ENCODE assay signal across 13 cellular contexts in the genomic region with DNA sequence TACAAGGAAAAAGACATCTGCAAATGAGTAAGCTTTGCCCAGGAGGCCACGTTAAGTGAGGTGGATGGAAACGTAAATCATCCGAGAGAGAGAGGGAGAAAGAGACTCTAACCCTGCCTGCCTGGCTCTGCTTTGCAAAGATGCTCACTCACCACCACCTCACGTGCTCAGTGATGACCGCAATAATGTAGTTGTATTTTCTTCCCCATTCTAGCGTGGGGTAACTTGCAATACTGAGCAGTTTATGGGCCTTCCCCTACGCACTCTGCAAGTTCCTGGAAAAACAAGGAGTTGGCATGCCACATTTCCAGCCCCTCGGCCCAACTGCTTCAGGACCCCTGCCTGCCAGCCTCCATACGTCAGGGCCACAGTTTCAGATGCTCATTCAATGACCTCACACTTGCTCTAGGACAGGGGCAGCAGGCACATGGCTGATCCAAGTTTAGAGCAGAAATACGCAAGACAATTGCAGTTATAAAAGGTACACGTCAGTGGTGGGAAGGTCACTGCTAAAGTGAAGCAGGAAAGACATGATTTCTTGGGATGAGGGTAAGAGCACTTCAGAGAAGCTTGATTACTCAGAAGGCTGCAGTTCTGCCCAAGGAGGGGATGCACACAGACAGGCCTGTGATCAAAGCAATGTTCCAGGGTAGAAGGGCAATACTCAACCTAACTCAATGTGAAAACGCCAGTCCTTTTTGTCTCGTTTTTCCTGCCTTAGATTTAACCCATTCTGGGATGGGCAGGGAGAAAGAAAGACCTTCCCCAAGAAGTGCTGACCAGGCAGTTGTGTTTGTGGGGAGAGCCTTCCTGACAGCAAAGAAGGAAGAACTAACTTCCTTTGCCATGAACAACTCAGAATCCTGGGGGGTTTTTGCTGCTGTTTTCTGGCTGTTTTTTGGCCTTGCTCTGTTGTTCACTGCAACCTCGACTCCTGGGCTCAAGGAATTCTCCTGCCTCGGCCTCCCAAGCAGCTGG.
A peak's percentile ranks its signal among the peaks of the same experiment; 100 is the strongest.
DNase-seq lines count a peak whose midpoint lies in the region; FAIRE-seq and TF ChIP-seq lines count a peak whose summit lies in the region.
"Had no signal": no experiment of that assay in that cellular context is flagged by ENCODE, and none has a peak within 500 bp of the region (broad histone marks: within the 10 kb centered on the region; RNA-seq: fewer than 3 reads in every experiment).

No MANE protein-coding gene starts in this region.

- no peak for FAIRE-seq in frontal cortex (lab: Jason Lieb, UNC)
- FAIRE-seq: D721Med, urothelium cell line had no signal

- DNase-seq in AML-193 (lab: John Stamatoyannopoulos, UW) (peak; percentile 71 to 74), NOMO-1 treated with DMSO at 0.1 percent for 48 hours (lab: John Stamatoyannopoulos, UW; ENCODE audit: unreplicated experiment) (peak; percentile 92), cardiac septum (ENCODE audit: low spot score) (peak; percentile 85), frontal cortex (ENCODE audit: low spot score in 2 of 2) (no peak), NCI-H187 treated with DMSO at 0.1 percent for 48 hours (lab: John Stamatoyannopoulos, UW) (no peak), NCI-H748 treated with DMSO at 0.1 percent for 48 hours (lab: John Stamatoyannopoulos, UW) (no peak), glomerular visceral epithelial cell (ENCODE audit: extremely low spot score) (no peak)
- DNase-seq: activated CD4-positive, alpha-beta T cell treated with anti-CD3 and anti-CD28 coated beads for 4 hours; naive B cell; NCI-H2107 had no signal

- H3K4me1 ChIP-seq in neutrophil (ENCODE audit: control insufficient read depth in 1 of 2, insufficient read depth in 1 of 2, low read depth in 1 of 2, low read length in 1 of 2), result peaks cover 46 to 56% of the 10 kb centered on the region in 2 experiments

- no peaks in the 10 kb centered on the region for H3K27me3 ChIP-seq in neutrophil

- H3K9me3 ChIP-seq in neutrophil, result no peaks in the 10 kb centered on the region

- no peak for TF ChIP-seq CTCF in neutrophil (IDR thresholded peaks at IDR 0.05)

- H3K4me3 ChIP-seq in neutrophil (ENCODE audit: low read depth in 1 of 2, low read length in 1 of 2), result peak overlapping the region; percentile 15 to 33

- H3K27ac ChIP-seq in neutrophil, result peak overlapping the region; percentile 88

- intact Hi-C loops in cardiac septum (cut with DNase I), result loop anchor here (5.0 kb wide), 2 partner anchors 421 to 491 kb away; partner anchors contain the start of gene RHOU

- no peaks in the 10 kb centered on the region for H3K36me3 ChIP-seq in neutrophil

Comparison
In these comparisons a context has a peak if more than half of its experiments do, and no peak if none do; other contexts are left out.
1. DNase-seq: peak in AML-193 (2 of 2), NOMO-1 treated with DMSO at 0.1 percent for 48 hours (single experiment) and cardiac septum (single experiment); none in frontal cortex (0 of 2), NCI-H187 treated with DMSO at 0.1 percent for 48 hours (single experiment), NCI-H748 treated with DMSO at 0.1 percent for 48 hours (single experiment) and glomerular visceral epithelial cell (single experiment).